9 cellular contexts compared by ENCODE assay signal in genomic region chr18:56645415-56646016, GRCh38.
DNase-seq lines count a peak whose midpoint lies in the region; ATAC-seq and TF ChIP-seq lines count a peak whose summit lies in the region.
"Had no signal": no experiment of that assay in that cellular context is flagged by ENCODE, and none has a peak within 500 bp of the region (broad histone marks: within the 10 kb centered on the region; RNA-seq: fewer than 3 reads in every experiment).

No MANE protein-coding gene starts in this region.

- H3K79me2 ChIP-seq in MM.1S (ENCODE audit: low read length) (peaks cover 5% of the 10 kb centered on the region; the same call in 1 of the 2 replicates), parathyroid adenoma (no peaks in the 10 kb centered on the region)

- peak; percentile 50 for TF ChIP-seq CTCF in MM.1S (IDR thresholded peaks at IDR 0.05; ENCODE audit: low read length)
- TF ChIP-seq CTCF in choroid plexus epithelial cell (conservative IDR thresholded peaks at IDR 0.05; ENCODE audit: low read depth, low read length) = peak; percentile 58
- TF ChIP-seq CTCF in parathyroid adenoma (IDR thresholded peaks at IDR 0.05) = peak; percentile 48

- H3K4me2 ChIP-seq in MM.1S (ENCODE audit: low read depth, low read length) (no peak overlapping the region), parathyroid adenoma (ENCODE audit: low read length) (no peak overlapping the region)

- no peaks in the 10 kb centered on the region for H3K27me3 ChIP-seq in MM.1S (replicated peaks; ENCODE audit: insufficient read depth, low read length)
- H3K27me3 ChIP-seq in parathyroid adenoma (ENCODE audit: control insufficient read depth, insufficient read depth, low read length) = no peaks in the 10 kb centered on the region

- H4K20me1 ChIP-seq in MM.1S (ENCODE audit: insufficient read depth, low read length) = no peaks in the 10 kb centered on the region

- no peak overlapping the region for H2AFZ ChIP-seq in MM.1S (ENCODE audit: low read length)
- no peak overlapping the region for H2AFZ ChIP-seq in parathyroid adenoma

- H3K9ac ChIP-seq in MM.1S (ENCODE audit: low read length) (no peak overlapping the region), parathyroid adenoma (no peak overlapping the region)

- H3K4me1 ChIP-seq in MM.1S (ENCODE audit: low read length) (no peaks in the 10 kb centered on the region), parathyroid adenoma (no peaks in the 10 kb centered on the region)

- no peaks in the 10 kb centered on the region for H3K9me2 ChIP-seq in MM.1S (replicated peaks; ENCODE audit: insufficient read depth, low read length)

- no peak overlapping the region for H3K27ac ChIP-seq in MM.1S (ENCODE audit: low read length)
- H3K27ac ChIP-seq in parathyroid adenoma = no peak overlapping the region

- no peaks in the 10 kb centered on the region for H3F3A ChIP-seq in MM.1S (ENCODE audit: insufficient read depth, low read length)

- H3K9me3 ChIP-seq in MM.1S (replicated peaks; ENCODE audit: insufficient read depth, low read length) (no peaks in the 10 kb centered on the region), parathyroid adenoma (ENCODE audit: control insufficient read depth, low read length) (no peaks in the 10 kb centered on the region)

- H3K4me3 ChIP-seq in MM.1S (ENCODE audit: low read length) (no peak overlapping the region), choroid plexus epithelial cell (ENCODE audit: low read depth, low read length) (no peak overlapping the region), parathyroid adenoma (ENCODE audit: low read depth, low read length) (no peak overlapping the region)

- ATAC-seq in HG03378 (IDR thresholded peaks at IDR 0.05; ENCODE audit: unreplicated experiment) (no peak), HG02870 (IDR thresholded peaks at IDR 0.05; ENCODE audit: unreplicated experiment) (no peak)

- DNase-seq in NCI-H2107 treated with DMSO at 0.1 percent for 48 hours (lab: John Stamatoyannopoulos, UW; ENCODE audit: unreplicated experiment) = peak; percentile 45
- no peak for DNase-seq in NCI-H2107 (lab: John Stamatoyannopoulos, UW)
- DNase-seq in MM.1S = peak; percentile 43
- DNase-seq in choroid plexus epithelial cell (ENCODE audit: low read depth) = peak; percentile 33
- DNase-seq in GM19240 (ENCODE audit: insufficient read length, low spot score) = no peak
- DNase-seq: activated naive CD4-positive, alpha-beta T cell treated with anti-CD3 and anti-CD28 coated beads, Interleukin-2, amount 10 ng/mL, durations not matched to agents 7 days and 5 days had no signal

- H3K36me3 ChIP-seq in MM.1S (replicated peaks; ENCODE audit: insufficient read depth, low read length) = no peaks in the 10 kb centered on the region
- H3K36me3 ChIP-seq in parathyroid adenoma (ENCODE audit: control insufficient read depth, insufficient read depth, low read length) = no peaks in the 10 kb centered on the region

Comparison
In these comparisons a context has a peak if more than half of its experiments do, and no peak if none do; other contexts are left out.
1. DNase-seq: peak in NCI-H2107 treated with DMSO at 0.1 percent for 48 hours (single experiment), MM.1S (single experiment) and choroid plexus epithelial cell (single experiment); none in NCI-H2107 (single experiment) and GM19240 (single experiment).
2. Peak in every context shown above with its lines, with median percentiles within 50 percentile points of each other: CTCF ChIP-seq.